8 cellular contexts compared by ENCODE assay signal in the genomic region with DNA sequence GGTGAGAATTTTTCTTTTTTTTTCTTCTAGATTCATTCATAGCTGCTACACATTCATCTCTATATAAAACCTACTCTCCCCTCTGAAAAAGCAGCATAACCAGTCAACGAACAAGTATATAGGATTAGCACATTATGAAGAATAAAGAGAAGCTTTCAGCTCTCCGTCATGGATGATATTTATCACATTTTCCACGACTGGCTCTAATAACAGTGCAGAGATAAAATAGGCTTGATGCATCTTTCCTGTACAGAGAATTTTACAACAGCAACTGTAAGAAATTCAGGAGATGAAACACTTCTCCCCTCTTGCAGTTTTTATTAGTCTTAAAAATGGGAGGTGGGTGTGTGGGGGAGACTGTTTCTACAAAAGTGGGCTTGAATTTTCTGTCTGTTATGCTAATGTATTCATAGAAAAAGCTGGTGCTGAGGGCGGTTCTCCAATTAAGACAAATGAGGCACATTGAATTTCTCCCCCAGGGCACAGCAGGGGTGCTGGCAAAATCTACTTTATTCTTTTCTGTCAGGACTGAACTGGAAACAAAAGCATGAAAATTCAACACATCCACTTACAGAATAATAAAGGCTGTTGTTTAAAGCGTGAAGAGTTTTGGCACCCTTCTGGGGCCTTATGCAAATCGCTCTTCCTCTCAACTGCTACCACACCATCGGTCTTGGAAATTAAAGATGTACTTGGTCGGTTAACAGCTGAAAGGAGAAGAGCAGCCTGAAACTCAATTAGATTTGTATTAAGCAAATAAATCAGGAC.
DNase-seq lines count a peak whose midpoint lies in the region; ATAC-seq, FAIRE-seq and TF ChIP-seq lines count a peak whose summit lies in the region.

No MANE protein-coding gene starts in this region.

- peak overlapping the region; percentile 96 for H3K27ac Mint-ChIP-seq in neural crest cell (ENCODE audit: unreplicated experiment)
- H3K27ac Mint-ChIP-seq in CD14-positive monocyte = no peak overlapping the region

- H3K4me1 Mint-ChIP-seq in neural crest cell (peaks cover 45% of the 10 kb centered on the region), CD14-positive monocyte (peaks cover 9% of the 10 kb centered on the region)

- H3K9me3 Mint-ChIP-seq in neural crest cell (peaks cover 15% of the 10 kb centered on the region), CD14-positive monocyte (peaks cover 6 to 23% (median 20%) of the 10 kb centered on the region in 7 donors)

- no peak for TF ChIP-seq CTCF in neural crest cell (conservative IDR thresholded peaks at IDR 0.05)
- TF ChIP-seq CTCF in CD14-positive monocyte (IDR thresholded peaks at IDR 0.05) = no peak
- TF ChIP-seq CTCF in kidney (IDR thresholded peaks at IDR 0.05; ENCODE audit: borderline replicate concordance, extremely low read depth, insufficient read depth) = no peak
- TF ChIP-seq CTCF in omental fat pad (IDR thresholded peaks at IDR 0.05) = no peak
- TF ChIP-seq CTCF in RWPE1 (conservative IDR thresholded peaks at IDR 0.05; ENCODE audit: low read depth) = no peak

- ATAC-seq in GM19025 (IDR thresholded peaks at IDR 0.05; ENCODE audit: low read depth, unreplicated experiment) (peak; percentile 91), HG02943 (IDR thresholded peaks at IDR 0.05; ENCODE audit: low read depth, unreplicated experiment) (peak; percentile 86), omental fat pad (ENCODE audit: low FRiP score) (no peak)

- peak; percentile 99 for DNase-seq in NCI-H69 (lab: John Stamatoyannopoulos, UW)
- DNase-seq in neural crest cell (ENCODE audit: low read depth, low spot score) = no peak
- no peak for DNase-seq in CD14-positive monocyte (ENCODE audit: low spot score)
- DNase-seq in kidney = no peak
- no peak for DNase-seq in omental fat pad (ENCODE audit: low spot score)
- DNase-seq in RWPE1 (ENCODE audit: low spot score) = no peak

- POLR2A ChIA-PET in RWPE1 (lab: Yijun Ruan, JAX; ENCODE audit: low non-redundant PET) = no interaction called here

- intact Hi-C loops in CD14-positive monocyte (cut with micrococcal nuclease) (no loop called here), kidney (cut with DNase I) (no loop called here)

- no peak overlapping the region for H3K4me3 ChIP-seq in kidney (ENCODE audit: low read length in 2 of 2)

- H3K9ac ChIP-seq in kidney (ENCODE audit: low read length in 2 of 2) = no peak overlapping the region

- H3K36me3 ChIP-seq in kidney (ENCODE audit: control insufficient read depth in 1 of 2, insufficient read depth in 2 of 2, low read length in 2 of 2) = no peaks in the 10 kb centered on the region

- CTCF ChIA-PET in RWPE1 (lab: Yijun Ruan, JAX) = interaction anchor here (0.5 kb wide), 1 partner anchor 432 kb away, joined by 5 read pairs; no protein-coding TSS in a partner anchor

- no peak for FAIRE-seq in kidney (lab: Jason Lieb, UNC)

- H3K4me3 Mint-ChIP-seq in neural crest cell (peak overlapping the region; percentile 18), CD14-positive monocyte (no peak overlapping the region)

- H3K36me3 Mint-ChIP-seq in neural crest cell (ENCODE audit: low read depth) (peaks cover 20% of the 10 kb centered on the region), CD14-positive monocyte (peaks cover 0 to 2% of the 10 kb centered on the region in 2 donors)

- no peaks in the 10 kb centered on the region for H3K27me3 Mint-ChIP-seq in neural crest cell (ENCODE audit: low read depth)
- peaks cover 0 to 2% (median 1%) of the 10 kb centered on the region in 3 donors for H3K27me3 Mint-ChIP-seq in CD14-positive monocyte (ENCODE audit: low read depth in 3 of 3)

- peaks cover 0 to 4% of the 10 kb centered on the region in 2 donors for H3K4me1 ChIP-seq in kidney (ENCODE audit: control insufficient read depth in 1 of 2, insufficient read depth in 1 of 2, low read depth in 1 of 2, low read length in 2 of 2)

- H3K27ac ChIP-seq in kidney (ENCODE audit: low read depth in 2 of 2, low read length in 2 of 2) (no peak overlapping the region), RWPE1 (no peak overlapping the region)

- H3K9me3 ChIP-seq in kidney (ENCODE audit: control insufficient read depth in 1 of 2, low read length in 2 of 2) = peaks cover 0 to 6% of the 10 kb centered on the region in 2 donors
